ENCODE assay signal across 10 cellular contexts in the genomic region with DNA sequence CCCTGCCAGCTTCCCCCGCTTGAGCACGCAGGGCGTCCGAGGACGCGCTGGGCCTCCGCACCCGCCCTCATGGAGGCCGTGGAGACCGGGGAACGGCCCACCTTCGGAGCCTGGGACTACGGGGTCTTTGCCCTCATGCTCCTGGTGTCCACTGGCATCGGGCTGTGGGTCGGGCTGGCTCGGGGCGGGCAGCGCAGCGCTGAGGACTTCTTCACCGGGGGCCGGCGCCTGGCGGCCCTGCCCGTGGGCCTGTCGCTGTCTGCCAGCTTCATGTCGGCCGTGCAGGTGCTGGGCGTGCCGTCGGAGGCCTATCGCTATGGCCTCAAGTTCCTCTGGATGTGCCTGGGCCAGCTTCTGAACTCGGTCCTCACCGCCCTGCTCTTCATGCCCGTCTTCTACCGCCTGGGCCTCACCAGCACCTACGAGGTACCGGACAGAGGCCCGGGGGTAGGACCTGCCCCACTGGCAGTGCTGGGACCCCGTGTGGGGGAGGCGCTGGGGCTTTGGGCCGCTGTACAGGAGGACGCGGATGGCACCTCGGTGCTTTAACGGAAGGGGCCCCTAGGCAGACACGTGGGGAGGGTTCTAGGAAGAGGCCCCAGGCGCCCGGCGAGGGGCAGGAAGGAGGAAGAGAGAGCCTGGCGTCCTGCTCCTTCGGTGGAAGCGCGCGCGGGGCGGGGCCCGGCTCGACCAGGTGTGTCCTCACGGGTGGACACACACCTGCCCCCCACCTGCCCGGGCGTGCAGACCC. TPM values are rescaled to one million over a fixed set of nuclear protein-coding genes. Genes with fewer than 3 reads are reported as not detected.
A peak's percentile ranks its signal among the peaks of the same experiment; 100 is the strongest.
DNase-seq lines count a peak whose midpoint lies in the region; ATAC-seq lines count a peak whose summit lies in the region.
"Had no signal": no experiment of that assay in that cellular context is flagged by ENCODE, and none has a peak within 500 bp of the region (broad histone marks: within the 10 kb centered on the region; RNA-seq: fewer than 3 reads in every experiment).

No MANE protein-coding gene starts in this region.

- H3K36me3 Mint-ChIP-seq in activated T-helper 2 cell treated with anti-CD3 and anti-CD28 coated beads, Interferon-gamma antibody, Interleukin-2, Interleukin-4, amounts not matched to agents 10 μg/mL and 5 μg/mL and 100 μg/mL, durations not matched to agents 14 hours and 24 hours and 36 hours (ENCODE audit: low read depth) = no peaks in the 10 kb centered on the region

- H3K4me3 Mint-ChIP-seq in activated T-helper 2 cell treated with anti-CD3 and anti-CD28 coated beads, Interferon-gamma antibody, Interleukin-2, Interleukin-4, amounts not matched to agents 10 μg/mL and 5 μg/mL and 100 μg/mL, durations not matched to agents 14 hours and 24 hours and 36 hours (ENCODE audit: low read depth) = peak overlapping the region; percentile 81

- 2% methylated on average over 61 of the region's 61 CpGs for WGBS in thymus

- H3K36me3 ChIP-seq in thymus (ENCODE audit: control insufficient read depth, insufficient read depth) = no peaks in the 10 kb centered on the region
- H3K36me3 ChIP-seq: prostate gland had no signal

- H3K9me3 ChIP-seq in mononuclear cell (ENCODE audit: low read depth, low read length) (no peaks in the 10 kb centered on the region), thymus (ENCODE audit: control insufficient read depth) (no peaks in the 10 kb centered on the region)
- H3K9me3 ChIP-seq: prostate gland had no signal

- intact Hi-C loops in activated T-helper 2 cell treated with anti-CD3 and anti-CD28 coated beads, Interferon-gamma antibody, Interleukin-2, Interleukin-4, amounts not matched to agents 10 μg/mL and 5 μg/mL and 100 μg/mL, durations not matched to agents 14 hours and 24 hours and 36 hours (cut with micrococcal nuclease) = loop anchor here (2.0 to 5.0 kb wide), 2 partner anchors 60 to 125 kb away; partner anchors contain the start of gene CCDC124

- no peak for ATAC-seq in GM19328 (IDR thresholded peaks at IDR 0.05; ENCODE audit: unreplicated experiment)

- H3K27me3 ChIP-seq in mononuclear cell (ENCODE audit: insufficient read depth, low read length) (peaks cover 24% of the 10 kb centered on the region), thymus (ENCODE audit: control insufficient read depth, insufficient read depth) (peaks cover 34% of the 10 kb centered on the region)

- H3K4me3 ChIP-seq in mononuclear cell (ENCODE audit: low read length) (peak overlapping the region; percentile 26), thymus (ENCODE audit: low read length) (peak overlapping the region; percentile 5)
- H3K4me3 ChIP-seq: prostate gland had no signal

- no peaks in the 10 kb centered on the region for H3K9me3 Mint-ChIP-seq in activated T-helper 2 cell treated with anti-CD3 and anti-CD28 coated beads, Interferon-gamma antibody, Interleukin-2, Interleukin-4, amounts not matched to agents 10 μg/mL and 5 μg/mL and 100 μg/mL, durations not matched to agents 14 hours and 24 hours and 36 hours

- H3K27me3 Mint-ChIP-seq in activated T-helper 2 cell treated with anti-CD3 and anti-CD28 coated beads, Interferon-gamma antibody, Interleukin-2, Interleukin-4, amounts not matched to agents 10 μg/mL and 5 μg/mL and 100 μg/mL, durations not matched to agents 14 hours and 24 hours and 36 hours (ENCODE audit: low read depth) = peaks cover 2% of the 10 kb centered on the region

- DNase-seq in activated CD8-positive, alpha-beta memory T cell treated with anti-CD3 and anti-CD28 coated beads for 24 hours = peak; percentile 84
- DNase-seq in activated CD8-positive, alpha-beta memory T cell treated with anti-CD3 and anti-CD28 coated beads, Interleukin-2, amount 50 U/mL, for 4 hours = no peak
- DNase-seq in activated T-helper 2 cell treated with anti-CD3 and anti-CD28 coated beads, Interferon-gamma antibody, Interleukin-2, Interleukin-4, amounts not matched to agents 10 μg/mL and 5 μg/mL and 100 μg/mL, durations not matched to agents 14 hours and 24 hours and 36 hours (ENCODE audit: low spot score) = no peak
- DNase-seq in T-helper 9 cell = no peak
- DNase-seq in mesenteric fat pad (ENCODE audit: low spot score) = no peak
- DNase-seq: effector CD8-positive, alpha-beta T cell had no signal

- no peak overlapping the region for H3K27ac Mint-ChIP-seq in activated T-helper 2 cell treated with anti-CD3 and anti-CD28 coated beads, Interferon-gamma antibody, Interleukin-2, Interleukin-4, amounts not matched to agents 10 μg/mL and 5 μg/mL and 100 μg/mL, durations not matched to agents 14 hours and 24 hours and 36 hours

- H3K4me1 Mint-ChIP-seq in activated T-helper 2 cell treated with anti-CD3 and anti-CD28 coated beads, Interferon-gamma antibody, Interleukin-2, Interleukin-4, amounts not matched to agents 10 μg/mL and 5 μg/mL and 100 μg/mL, durations not matched to agents 14 hours and 24 hours and 36 hours (ENCODE audit: low read depth) = peaks cover 2% of the 10 kb centered on the region

- H3K4me1 ChIP-seq in mononuclear cell (ENCODE audit: insufficient read depth, low read length) (peaks cover 25% of the 10 kb centered on the region), thymus (ENCODE audit: control insufficient read depth, insufficient read depth, low read length) (peaks cover 5% of the 10 kb centered on the region)
- H3K4me1 ChIP-seq: prostate gland had no signal

- no peak overlapping the region for H3K27ac ChIP-seq in thymus (ENCODE audit: low read depth)
- H3K27ac ChIP-seq: prostate gland had no signal

RNA-seq across cellular contexts. Expression of gene SLC5A5, which starts 0.7 kb away (rescaled TPM):
- total RNA-seq in activated T-helper 2 cell treated with anti-CD3 and anti-CD28 coated beads, Interferon-gamma antibody, Interleukin-2, Interleukin-4, amounts not matched to agents 10 μg/mL and 5 μg/mL and 100 μg/mL, durations not matched to agents 14 hours and 24 hours and 36 hours = 0.69 and 0.75 TPM in 2 replicates
- total RNA-seq in mononuclear cell (0.21 TPM), mesenteric fat pad (0.22 TPM)
- polyA plus RNA-seq in thymus = 0.25 TPM

RNA-seq across cellular contexts. Expression of gene RPL18A, which starts 12.7 kb away (rescaled TPM):
- total RNA-seq in activated T-helper 2 cell treated with anti-CD3 and anti-CD28 coated beads, Interferon-gamma antibody, Interleukin-2, Interleukin-4, amounts not matched to agents 10 μg/mL and 5 μg/mL and 100 μg/mL, durations not matched to agents 14 hours and 24 hours and 36 hours = 2,784 and 2,842 TPM in 2 replicates
- total RNA-seq in mononuclear cell (1,903 TPM), mesenteric fat pad (1,467 TPM)
- polyA plus RNA-seq in thymus = 2,901 TPM

RNA-seq across cellular contexts. Expression of gene JAK3, which starts 24.6 kb away (rescaled TPM):
- total RNA-seq in activated T-helper 2 cell treated with anti-CD3 and anti-CD28 coated beads, Interferon-gamma antibody, Interleukin-2, Interleukin-4, amounts not matched to agents 10 μg/mL and 5 μg/mL and 100 μg/mL, durations not matched to agents 14 hours and 24 hours and 36 hours = 212 and 221 TPM in 2 replicates
- total RNA-seq in mononuclear cell = 61.1 TPM
- polyA plus RNA-seq in thymus = 50.4 TPM
- total RNA-seq in mesenteric fat pad = 20.1 TPM

RNA-seq across cellular contexts. Expression of gene INSL3, which starts 51.1 kb away (rescaled TPM):
- 6.2 and 6.9 TPM in 2 replicates for total RNA-seq in activated T-helper 2 cell treated with anti-CD3 and anti-CD28 coated beads, Interferon-gamma antibody, Interleukin-2, Interleukin-4, amounts not matched to agents 10 μg/mL and 5 μg/mL and 100 μg/mL, durations not matched to agents 14 hours and 24 hours and 36 hours
- 0.52 TPM for total RNA-seq in mononuclear cell
- polyA plus RNA-seq in thymus = 2.1 TPM
- 0.61 TPM for total RNA-seq in mesenteric fat pad
